ENCODE assay signal across 10 cellular contexts in genomic region chr17:19470529-19471261, GRCh38. TPM values are rescaled to one million over a fixed set of nuclear protein-coding genes. Genes with fewer than 3 reads are reported as not detected.
A peak's percentile ranks its signal among the peaks of the same experiment; 100 is the strongest.
DNase-seq lines count a peak whose midpoint lies in the region; ATAC-seq and TF ChIP-seq lines count a peak whose summit lies in the region.
"Had no signal": no experiment of that assay in that cellular context is flagged by ENCODE, and none has a peak within 500 bp of the region (broad histone marks: within the 10 kb centered on the region; RNA-seq: fewer than 3 reads in every experiment).

No MANE protein-coding gene starts in this region.

- no peak for TF ChIP-seq POLR2A in heart left ventricle (IDR thresholded peaks at IDR 0.05)

- TF ChIP-seq CTCF in heart left ventricle (IDR thresholded peaks at IDR 0.05) (no peak), GM10266 (IDR thresholded peaks at IDR 0.05; ENCODE audit: control insufficient read depth, insufficient read depth, low read depth, missing control alignments) (no peak)

- H3K4me3 ChIP-seq in heart left ventricle (peak overlapping the region in 7 of 12 donors; percentile 26 to 52 (median 39)), rectal smooth muscle tissue (ENCODE audit: low read length) (peak overlapping the region; percentile 53)

- intact Hi-C loops in heart left ventricle (cut with DNase I), result no loop called here

- H3K36me3 ChIP-seq in heart left ventricle (no peaks in the 10 kb centered on the region), rectal smooth muscle tissue (ENCODE audit: control insufficient read depth, insufficient read depth, low read length) (no peaks in the 10 kb centered on the region)

- H3K9ac ChIP-seq in rectal smooth muscle tissue (ENCODE audit: low read length), result no peak overlapping the region

- H3K27ac ChIP-seq in heart left ventricle, result peak overlapping the region in 6 of 12 donors; percentile 20 to 83 (median 69)
- H3K27ac ChIP-seq in rectal smooth muscle tissue (ENCODE audit: low read depth, low read length), result peak overlapping the region; percentile 90

- H3K9me3 ChIP-seq in heart left ventricle, result no peaks in the 10 kb centered on the region

- no peaks in the 10 kb centered on the region for H3K27me3 ChIP-seq in heart left ventricle
- H3K27me3 ChIP-seq in rectal smooth muscle tissue (ENCODE audit: control insufficient read depth, insufficient read depth, low read length), result no peaks in the 10 kb centered on the region

- peak; percentile 72 to 90 (median 84) for ATAC-seq in heart left ventricle
- ATAC-seq in HG03280 (IDR thresholded peaks at IDR 0.05; ENCODE audit: unreplicated experiment), result no peak
- ATAC-seq in GM19467 (IDR thresholded peaks at IDR 0.05; ENCODE audit: unreplicated experiment), result no peak
- ATAC-seq: naive thymus-derived CD8-positive, alpha-beta T cell had no signal

- 49 to 57% (median 53%) methylated on average over 27 to 29 of the region's 29 CpGs for WGBS in heart left ventricle, 4 donors

- DNase-seq in ELF-1 (ENCODE audit: low read depth, low spot score) (peak; percentile 84), NCI-H748 (lab: John Stamatoyannopoulos, UW; ENCODE audit: unreplicated experiment) (peak; percentile 93), heart left ventricle (peak in 4 of 5 donors; percentile 54 to 85 (median 69)), GM10266 (ENCODE audit: extremely low spot score) (no peak), MV-4-11 (lab: John Stamatoyannopoulos, UW) (no peak)
- DNase-seq: activated B cell treated with CpG ODN at 0.5 μM for 24 hours had no signal

- H3K4me1 ChIP-seq in heart left ventricle, result peaks cover 0 to 4% (median 0%) of the 10 kb centered on the region in 12 donors
- peaks cover 8% of the 10 kb centered on the region for H3K4me1 ChIP-seq in rectal smooth muscle tissue (ENCODE audit: control insufficient read depth, insufficient read depth, low read length)

RNA-seq across cellular contexts. Expression of gene RNF112, which starts 59.7 kb away (rescaled TPM):
- 1 to 10 TPM in 6 of 9 donors, under 1 TPM in 3; 0.45 to 1.5 (median 1.1) TPM for total RNA-seq in heart left ventricle
- polyA plus RNA-seq in heart left ventricle, result 1 to 10 TPM; 2.6 to 3.0 TPM

Comparison
In these comparisons a context has a peak if more than half of its experiments do, and no peak if none do; other contexts are left out.
1. DNase-seq: peak in ELF-1 (single experiment), NCI-H748 (single experiment) and heart left ventricle (4 of 5); none in GM10266 (single experiment) and MV-4-11 (single experiment).
2. ATAC-seq: peak in heart left ventricle (4 of 4); none in HG03280 (single experiment) and GM19467 (single experiment).